26 cellular contexts compared by ENCODE assay signal in genomic region chr22:32318361-32318760, GRCh38. TPM values are rescaled to one million over a fixed set of nuclear protein-coding genes. Genes with fewer than 3 reads are reported as not detected.
DNase-seq lines count a peak whose midpoint lies in the region; FAIRE-seq lines count a peak whose summit lies in the region.
"Had no signal": no experiment of that assay in that cellular context is flagged by ENCODE, and none has a peak within 500 bp of the region (broad histone marks: within the 10 kb centered on the region; RNA-seq: fewer than 3 reads in every experiment).

No MANE protein-coding gene starts in this region.

- FAIRE-seq in HTR-8/SVneo (lab: Jason Lieb, UNC): no peak
- FAIRE-seq: H1 had no signal

- DNase-seq in activated CD8-positive, alpha-beta memory T cell treated with anti-CD3 and anti-CD28 coated beads for 24 hours: peak; percentile 17
- no peak for DNase-seq in activated CD8-positive, alpha-beta memory T cell treated with anti-CD3 and anti-CD28 coated beads, Interleukin-2, amount 50 U/mL, for 4 hours
- peak; percentile 23 for DNase-seq in dermis blood vessel endothelial cell
- peak; percentile 25 to 89 for DNase-seq in lung microvascular endothelial cell (ENCODE audit: low read depth in 2 of 2)
- DNase-seq in ureter (ENCODE audit: low spot score): peak; percentile 8
- DNase-seq in activated CD4-positive, alpha-beta T cell treated with anti-CD3 and anti-CD28 coated beads, Interleukin-2, amount 50 U/mL, for 1 hour: no peak
- no peak for DNase-seq in HTR-8/SVneo (ENCODE audit: insufficient read length, low spot score)
- DNase-seq in activated CD4-positive, CD25-positive, alpha-beta regulatory T cell treated with anti-CD3 and anti-CD28 coated beads, Interleukin-2, amount 50 U/mL, for 72 hours: no peak
- DNase-seq: CD4-positive, alpha-beta T cell; DMS53; HCEC 1CT; IMR-90; KG1; MG63; NCI-H2029; NCI-H446 treated with DMSO at 0.1 percent for 48 hours; NCI-H526; NCI-H82; NK-92 treated with Interleukin-12 subunit alpha and Interleukin-12 subunit beta, amount 100 ng/mL, for 24 hours; PC-3 had no signal

RNA-seq across cellular contexts. Expression of gene RFPL3, which starts 39.3 kb away (rescaled TPM):
- total RNA-seq in dermis blood vessel endothelial cell (not detected in 2 replicates), lung microvascular endothelial cell (not detected in 2 replicates), ureter (not detected)
- total RNA-seq: CD4-positive, alpha-beta T cell; Daoy; G401; IMR-90; PC-3; Right ventricle myocardium inferior; RPMI7951; SJSA1 had no signal

Comparison
In these comparisons a context has a peak if more than half of its experiments do, and no peak if none do; other contexts are left out.
1. DNase-seq: peak in activated CD8-positive, alpha-beta memory T cell treated with anti-CD3 and anti-CD28 coated beads for 24 hours (single experiment), dermis blood vessel endothelial cell (single experiment), lung microvascular endothelial cell (2 of 2) and ureter (single experiment); none in activated CD8-positive, alpha-beta memory T cell treated with anti-CD3 and anti-CD28 coated beads, Interleukin-2, amount 50 U/mL, for 4 hours (single experiment), activated CD4-positive, alpha-beta T cell treated with anti-CD3 and anti-CD28 coated beads, Interleukin-2, amount 50 U/mL, for 1 hour (single experiment), HTR-8/SVneo (single experiment) and activated CD4-positive, CD25-positive, alpha-beta regulatory T cell treated with anti-CD3 and anti-CD28 coated beads, Interleukin-2, amount 50 U/mL, for 72 hours (single experiment).